Comparison of ENCODE assay signal across 8 cellular contexts in genomic region chr16:71009440-71010223, GRCh38.
DNase-seq lines count a peak whose midpoint lies in the region; FAIRE-seq and TF ChIP-seq lines count a peak whose summit lies in the region.
"Not testable (repeated sequence)": the region's sequence is repeated elsewhere in the genome, so short reads cannot be mapped to it uniquely, and the experiment has no call there.

No MANE protein-coding gene starts in this region.

- not testable (repeated sequence) for H3K9me3 ChIP-seq in NT2/D1 (ENCODE audit: insufficient read depth, low read length); H1 (ENCODE audit: insufficient read depth in 2 of 2, low read depth in 1 of 2, low read length in 1 of 2); trophoblast cell (ENCODE audit: insufficient read depth, low read depth, low read length)

- H3K4ac ChIP-seq in H1 (replicated peaks; ENCODE audit: insufficient read length, low read depth, low read length); mesendoderm (ENCODE audit: low read depth, low read length); trophoblast cell (ENCODE audit: low read depth, low read length): not testable (repeated sequence)

- H2BK12ac ChIP-seq in H1 (ENCODE audit: low read depth, low read length); trophoblast cell (ENCODE audit: low read length): not testable (repeated sequence)

- H2BK5ac ChIP-seq in H1 (ENCODE audit: low read depth, low read length); mesendoderm (ENCODE audit: low read length); trophoblast cell (ENCODE audit: low read depth, low read length, poor library complexity): not testable (repeated sequence)

- not testable (repeated sequence) for H3K18ac ChIP-seq in H1 (ENCODE audit: extremely low read depth, low read length); mesendoderm (ENCODE audit: low read length); trophoblast cell (ENCODE audit: low read length)

- H4K5ac ChIP-seq in H1 (ENCODE audit: insufficient read length, low read depth, low read length); mesendoderm (ENCODE audit: low read length): not testable (repeated sequence)

- not testable (repeated sequence) for H2BK15ac ChIP-seq in H1 (ENCODE audit: low read length); mesendoderm (replicated peaks; ENCODE audit: low read depth)

- not testable (repeated sequence) for TF ChIP-seq RAD21 in H1 (IDR thresholded peaks at IDR 0.05 in 1 of 2, conservative IDR thresholded peaks at IDR 0.05 in 1 of 2; ENCODE audit: low read depth in 2 of 2, low read length in 2 of 2)

- TF ChIP-seq CTCF in H1 (IDR thresholded peaks at IDR 0.05; ENCODE audit: control extremely low read depth in 1 of 3, insufficient read depth in 1 of 3, low read depth in 1 of 3, low read length in 3 of 3), result not testable (repeated sequence)

- H3K27me3 ChIP-seq in NT2/D1 (ENCODE audit: insufficient read depth, insufficient read length); H1 (replicated peaks in 1 of 4; ENCODE audit: control insufficient read depth in 3 of 4, extremely low read depth in 1 of 4, insufficient read depth in 3 of 4, low read length in 3 of 4); mesendoderm (ENCODE audit: insufficient read depth, low read length, poor library complexity); trophoblast cell (ENCODE audit: insufficient read depth, low read length): not testable (repeated sequence)

- not testable (repeated sequence) for H3K9ac ChIP-seq in NT2/D1 (ENCODE audit: insufficient read length, low read depth); H1 (replicated peaks in 1 of 4; ENCODE audit: extremely low read depth in 1 of 4, low read depth in 3 of 4, low read length in 3 of 4); mesendoderm (ENCODE audit: low read length); trophoblast cell (ENCODE audit: low read length)

- FAIRE-seq in H1 (lab: Jason Lieb, UNC), result peak; percentile 79

- not testable (repeated sequence) for H2BK120ac ChIP-seq in H1 (replicated peaks; ENCODE audit: low read depth, low read length); mesendoderm (ENCODE audit: low read depth, low read length)
- peak overlapping the region; percentile 7 for H2BK120ac ChIP-seq in trophoblast cell (ENCODE audit: insufficient read depth, low read length, poor library complexity)

- not testable (repeated sequence) for H4K20me1 ChIP-seq in H1 (replicated peaks in 1 of 2; ENCODE audit: control insufficient read depth in 1 of 2, insufficient read depth in 2 of 2, low read length in 2 of 2)

- TF ChIP-seq POLR2A in H1 (IDR thresholded peaks at IDR 0.05; ENCODE audit: control extremely low read depth in 1 of 2, low read depth in 2 of 2, low read length in 2 of 2), result not testable (repeated sequence)

- not testable (repeated sequence) for H4K8ac ChIP-seq in H1 (ENCODE audit: extremely low read depth, insufficient read depth, low read length); mesendoderm (ENCODE audit: low read depth, low read length); trophoblast cell (ENCODE audit: low read depth, low read length)

- not testable (repeated sequence) for H3K56ac ChIP-seq in H1 (replicated peaks; ENCODE audit: insufficient read length, low read depth, low read length); mesendoderm (ENCODE audit: low read length)

- not testable (repeated sequence) for H2BK20ac ChIP-seq in H1 (ENCODE audit: low read length)

- not testable (repeated sequence) for H2AFZ ChIP-seq in H1 (ENCODE audit: low read length); trophoblast cell (ENCODE audit: insufficient read depth, low read length, poor library complexity)

- not testable (repeated sequence) for H3K36me3 ChIP-seq in NT2/D1 (ENCODE audit: insufficient read depth, insufficient read length, low read length); H1 (ENCODE audit: control insufficient read depth in 2 of 4, insufficient read depth in 4 of 4, low read length in 3 of 4); mesendoderm (ENCODE audit: control insufficient read depth, insufficient read depth, low read length); trophoblast cell (ENCODE audit: control insufficient read depth in 1 of 2, insufficient read depth in 2 of 2, low read length in 2 of 2)

- H3K14ac ChIP-seq in H1 (ENCODE audit: insufficient read length); trophoblast cell (ENCODE audit: low read length): not testable (repeated sequence)

- H4K12ac ChIP-seq in trophoblast cell (ENCODE audit: low read depth, low read length), result not testable (repeated sequence)

- not testable (repeated sequence) for H3K4me3 ChIP-seq in NT2/D1 (ENCODE audit: insufficient read length, low read depth); H1 (ENCODE audit: extremely low read depth in 1 of 4, insufficient read depth in 2 of 4, low read depth in 3 of 4, low read length in 4 of 4); mesendoderm (ENCODE audit: low read length); trophoblast cell (ENCODE audit: low read depth, low read length)

- not testable (repeated sequence) for H3K4me1 ChIP-seq in NT2/D1 (ENCODE audit: insufficient read depth, insufficient read length); H1 (replicated peaks in 1 of 4; ENCODE audit: control insufficient read depth in 3 of 4, insufficient read depth in 4 of 4, low read length in 3 of 4); mesendoderm (ENCODE audit: control insufficient read depth, low read depth, low read length); trophoblast cell (ENCODE audit: control insufficient read depth in 1 of 2, insufficient read depth in 2 of 2, low read length in 2 of 2)

- not testable (repeated sequence) for H3K27ac ChIP-seq in H1 (ENCODE audit: low read depth, low read length); mesendoderm (ENCODE audit: low read depth, low read length); trophoblast cell (ENCODE audit: low read depth, low read length)

- not testable (repeated sequence) for H3K79me2 ChIP-seq in H1 (ENCODE audit: control insufficient read depth in 1 of 2, insufficient read depth in 2 of 2, low read length in 2 of 2); mesendoderm (ENCODE audit: control insufficient read depth, insufficient read depth, low read length); trophoblast cell (ENCODE audit: control insufficient read depth, insufficient read depth, low read length, poor library complexity)

- H3K4me2 ChIP-seq in H1 (ENCODE audit: insufficient read depth in 1 of 2, low read depth in 2 of 2, low read length in 2 of 2); mesendoderm (ENCODE audit: low read length); trophoblast cell (ENCODE audit: low read length): not testable (repeated sequence)

- POLR2A ChIA-PET in H1 (lab: Charles Lee; ENCODE audit: partially characterized antibody), result not testable (repeated sequence)

- CTCF ChIA-PET in H1 (lab: Charles Lee; ENCODE audit: partially characterized antibody), result not testable (repeated sequence)

- H3K23ac ChIP-seq in H1 (ENCODE audit: insufficient read length); mesendoderm (ENCODE audit: low read length); trophoblast cell (ENCODE audit: low read length): not testable (repeated sequence)

- H3K23me2 ChIP-seq in H1 (ENCODE audit: low read depth, low read length), result not testable (repeated sequence)

- TF ChIP-seq EP300 in H1 (IDR thresholded peaks at IDR 0.05; ENCODE audit: borderline replicate concordance in 1 of 2, low read depth in 2 of 2, low read length in 2 of 2), result not testable (repeated sequence)

- not testable (repeated sequence) for H2AK5ac ChIP-seq in H1 (ENCODE audit: low read depth, low read length); mesendoderm (ENCODE audit: low read length); trophoblast cell (ENCODE audit: low read length)

- WGBS in H1 (ENCODE audit: extremely low coverage in 1 of 2, insufficient coverage in 1 of 2, insufficient read length in 1 of 2, insufficient replicate concordance in 2 of 2, low coverage in 1 of 2, low lambda C conversion rate in 2 of 2, missing lambda C conversion rate in 1 of 2), 2 experiments, result no CpG with 5 or more reads among the region's 3 CpGs
- WGBS in mesendoderm (ENCODE audit: extremely low coverage, insufficient coverage, low lambda C conversion rate), result no CpG with 5 or more reads among the region's 3 CpGs
- WGBS in trophoblast cell (ENCODE audit: extremely low coverage, insufficient coverage, insufficient read length), result no CpG with 5 or more reads among the region's 3 CpGs

- not testable (repeated sequence) for H3K79me1 ChIP-seq in H1 (ENCODE audit: low read depth, low read length); mesendoderm (ENCODE audit: low read length); trophoblast cell (ENCODE audit: low read length)

- DNase-seq in EL (peak; percentile 0), HT1080 (ENCODE audit: low read depth) (peak; percentile 63), NT2/D1 (ENCODE audit: low read depth, low spot score) (peak; percentile 13), SW480 (ENCODE audit: low spot score) (peak; percentile 11), iris pigment epithelial cell (ENCODE audit: low read depth) (peak; percentile 0), mesendoderm (peak; percentile 44)
- DNase-seq in H1 (ENCODE audit: low read depth in 1 of 2, low spot score in 2 of 2); trophoblast cell: not testable (repeated sequence)

- H4K91ac ChIP-seq in H1 (replicated peaks; ENCODE audit: insufficient read length, low read length); trophoblast cell (ENCODE audit: low read depth, low read length): not testable (repeated sequence)

TF ChIP-seq in H1, 55 proteins besides CTCF, POLR2A, EP300 and RAD21:
- TF ChIP-seq SRF (IDR thresholded peaks at IDR 0.05; ENCODE audit: low read depth, low read length), result peak; percentile 63; the same call in 1 of the 2 replicates
